ENCODE assay signal across 20 cellular contexts in genomic region chr1:58447047-58447446, GRCh38.
DNase-seq lines count a peak whose midpoint lies in the region; ATAC-seq lines count a peak whose summit lies in the region.
"Had no signal": no experiment of that assay in that cellular context is flagged by ENCODE, and none has a peak within 500 bp of the region (broad histone marks: within the 10 kb centered on the region; RNA-seq: fewer than 3 reads in every experiment).

No MANE protein-coding gene starts in this region.

- H3K27me3 ChIP-seq in trophoblast cell (ENCODE audit: insufficient read depth, low read length), result no peaks in the 10 kb centered on the region

- H3K36me3 Mint-ChIP-seq in stimulated activated memory B cell treated with anti-CD40 and anti-IgM and Interleukin-4, amounts not matched to agents 10 μg/mL and 1 μg/mL and 100 μg/mL, for 72 hours, result peaks cover 25% of the 10 kb centered on the region

- H3K4me3 ChIP-seq in trophoblast cell (ENCODE audit: low read depth, low read length), result no peak overlapping the region

- no peak overlapping the region for H2AFZ ChIP-seq in trophoblast cell (ENCODE audit: insufficient read depth, low read length, poor library complexity)

- H3K23ac ChIP-seq in trophoblast cell (ENCODE audit: low read length), result no peak overlapping the region

- H4K8ac ChIP-seq in trophoblast cell (ENCODE audit: low read depth, low read length), result no peak overlapping the region

- no peak overlapping the region for H4K91ac ChIP-seq in trophoblast cell (ENCODE audit: low read depth, low read length)

- no peak overlapping the region for H4K12ac ChIP-seq in trophoblast cell (ENCODE audit: low read depth, low read length)

- no peaks in the 10 kb centered on the region for H3K9me3 ChIP-seq in trophoblast cell (ENCODE audit: insufficient read depth, low read depth, low read length)

- intact Hi-C loops in Right ventricle myocardium superior (cut with DNase I), result no loop called here

- H2BK120ac ChIP-seq in trophoblast cell (ENCODE audit: insufficient read depth, low read length, poor library complexity), result no peak overlapping the region

- no peaks in the 10 kb centered on the region for H3K9me3 Mint-ChIP-seq in stimulated activated memory B cell treated with anti-CD40 and anti-IgM and Interleukin-4, amounts not matched to agents 10 μg/mL and 1 μg/mL and 100 μg/mL, for 72 hours

- no peak overlapping the region for H3K4me2 ChIP-seq in trophoblast cell (ENCODE audit: low read length)

- H3K14ac ChIP-seq in trophoblast cell (ENCODE audit: low read length), result no peak overlapping the region

- no peak overlapping the region for H2AK5ac ChIP-seq in trophoblast cell (ENCODE audit: low read length)

- H3K79me2 ChIP-seq in trophoblast cell (ENCODE audit: control insufficient read depth, insufficient read depth, low read length, poor library complexity), result no peaks in the 10 kb centered on the region

- DNase-seq in NCI-H2227 (lab: John Stamatoyannopoulos, UW; ENCODE audit: unreplicated experiment) (peak; percentile 57), NCI-H2227 treated with DMSO at 0.1 percent for 48 hours (lab: John Stamatoyannopoulos, UW) (no peak), left kidney (ENCODE audit: low read depth, low spot score) (peak; percentile 57), trophoblast cell (peak; percentile 11 to 18), A172 (ENCODE audit: low spot score) (no peak), Right ventricle myocardium superior (no peak)
- DNase-seq: AML-193; Calu3; CD8-positive, alpha-beta memory T cell; EL; GF-D8; H7; Karpas-422; NCI-H187 treated with DMSO at 0.1 percent for 48 hours; NCI-H2107; NCI-H510A treated with DMSO at 0.1 percent for 48 hours had no signal

- H2BK12ac ChIP-seq in trophoblast cell (ENCODE audit: low read length), result no peak overlapping the region

- no peaks in the 10 kb centered on the region for H3K36me3 ChIP-seq in trophoblast cell (ENCODE audit: control insufficient read depth in 1 of 2, insufficient read depth in 2 of 2, low read length in 2 of 2)

- WGBS in trophoblast cell (ENCODE audit: extremely low coverage, insufficient coverage, insufficient read length), result no CpG with 5 or more reads among the region's 3 CpGs

- H3K4me3 Mint-ChIP-seq in stimulated activated memory B cell treated with anti-CD40 and anti-IgM and Interleukin-4, amounts not matched to agents 10 μg/mL and 1 μg/mL and 100 μg/mL, for 72 hours, result no peak overlapping the region
- H3K4me3 Mint-ChIP-seq: CD8-positive, alpha-beta memory T cell had no signal

- no peaks in the 10 kb centered on the region for H3K4me1 Mint-ChIP-seq in stimulated activated memory B cell treated with anti-CD40 and anti-IgM and Interleukin-4, amounts not matched to agents 10 μg/mL and 1 μg/mL and 100 μg/mL, for 72 hours
- H3K4me1 Mint-ChIP-seq: CD8-positive, alpha-beta memory T cell had no signal

- H3K4ac ChIP-seq in trophoblast cell (ENCODE audit: low read depth, low read length), result no peak overlapping the region

- H3K27ac Mint-ChIP-seq in stimulated activated memory B cell treated with anti-CD40 and anti-IgM and Interleukin-4, amounts not matched to agents 10 μg/mL and 1 μg/mL and 100 μg/mL, for 72 hours, result no peak overlapping the region

- ATAC-seq in esophagus mucosa, result peak; percentile 59
- no peak for ATAC-seq in stimulated activated memory B cell treated with anti-CD40 and anti-IgM and Interleukin-4, amounts not matched to agents 10 μg/mL and 1 μg/mL and 100 μg/mL, for 72 hours
- no peak for ATAC-seq in Right ventricle myocardium superior (ENCODE audit: poor library complexity)

- H3K79me1 ChIP-seq in trophoblast cell (ENCODE audit: low read length), result no peaks in the 10 kb centered on the region

- no peaks in the 10 kb centered on the region for H3K27me3 Mint-ChIP-seq in stimulated activated memory B cell treated with anti-CD40 and anti-IgM and Interleukin-4, amounts not matched to agents 10 μg/mL and 1 μg/mL and 100 μg/mL, for 72 hours

- no peak overlapping the region for H2BK5ac ChIP-seq in trophoblast cell (ENCODE audit: low read depth, low read length, poor library complexity)

- no peak overlapping the region for H3K27ac ChIP-seq in trophoblast cell (ENCODE audit: low read depth, low read length)
- H3K27ac ChIP-seq: 22Rv1, C4-2B had no signal

- H3K4me1 ChIP-seq in trophoblast cell (ENCODE audit: control insufficient read depth in 1 of 2, insufficient read depth in 2 of 2, low read length in 2 of 2), result peaks cover 10 to 12% of the 10 kb centered on the region in 2 experiments

- no peak overlapping the region for H3K18ac ChIP-seq in trophoblast cell (ENCODE audit: low read length)

- no peak overlapping the region for H3K9ac ChIP-seq in trophoblast cell (ENCODE audit: low read length)

Comparison
In these comparisons a context has a peak if more than half of its experiments do, and no peak if none do; other contexts are left out.
1. DNase-seq: peak in NCI-H2227 (single experiment), left kidney (single experiment) and trophoblast cell (2 of 2); none in NCI-H2227 treated with DMSO at 0.1 percent for 48 hours (single experiment), A172 (single experiment) and Right ventricle myocardium superior (single experiment).